Comparison of ENCODE assay signal across 10 cellular contexts in the genomic region with DNA sequence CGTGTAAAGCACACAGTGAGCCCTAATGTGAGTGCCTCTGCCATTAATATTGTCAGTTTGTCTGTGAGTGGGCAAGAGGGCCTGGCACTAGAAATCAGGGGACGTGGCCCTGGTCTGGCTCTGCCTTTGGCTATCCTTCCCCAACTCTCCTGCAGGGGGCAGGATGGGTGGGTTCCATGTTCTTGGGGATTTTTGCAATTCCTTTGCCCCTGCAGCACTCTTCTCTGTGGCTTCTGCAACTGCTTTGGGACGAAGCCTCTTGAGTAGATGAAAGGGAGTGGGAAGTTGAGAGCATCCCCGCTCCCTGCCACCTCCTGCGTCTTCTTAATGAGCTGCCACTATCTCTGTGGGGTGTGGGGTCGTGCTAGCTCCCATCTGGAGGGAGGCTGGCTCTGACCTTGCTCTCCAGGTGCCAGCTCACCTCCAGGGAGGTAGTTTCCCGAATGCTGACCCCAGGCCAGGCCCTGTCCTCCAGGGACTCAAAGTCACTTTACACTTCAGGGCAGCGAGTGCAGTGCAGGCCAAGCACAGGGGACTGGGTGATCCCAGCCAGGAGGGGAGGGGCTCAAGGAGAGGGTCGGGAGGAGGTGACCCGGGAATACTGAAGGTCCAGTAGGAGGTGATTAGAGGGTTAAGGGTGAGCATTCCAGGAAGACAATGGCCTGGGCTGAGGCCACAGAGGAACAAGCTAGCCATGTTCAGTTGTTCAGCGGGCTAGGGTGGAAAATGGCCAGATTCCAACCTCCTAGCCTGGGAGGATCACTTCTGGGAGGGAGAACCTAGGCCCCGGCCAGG.
DNase-seq lines count a peak whose midpoint lies in the region; ATAC-seq and TF ChIP-seq lines count a peak whose summit lies in the region.
"Had no signal": no experiment of that assay in that cellular context is flagged by ENCODE, and none has a peak within 500 bp of the region (broad histone marks: within the 10 kb centered on the region; RNA-seq: fewer than 3 reads in every experiment).

No MANE protein-coding gene starts in this region.

- POLR2A ChIA-PET in GM10248 (lab: Yijun Ruan, JAX) (no interaction called here), SK-N-SH (lab: Yijun Ruan, JAX) (no interaction called here)

- no peaks in the 10 kb centered on the region for H3K27me3 ChIP-seq in SK-N-SH (ENCODE audit: insufficient read depth)

- H3K4me1 ChIP-seq in SK-N-SH (ENCODE audit: control insufficient read depth in 1 of 2, insufficient read depth in 2 of 2, low read depth in 1 of 2, low read length in 1 of 2), result no peaks in the 10 kb centered on the region

- CTCF ChIA-PET in GM10248 (lab: Yijun Ruan, JAX), result interaction anchor here (0.6 to 4.2 kb wide), 14 partner anchors 8 to 717 kb away, joined by 3 to 45 read pairs (median 3); no protein-coding TSS in a partner anchor
- CTCF ChIA-PET in SK-N-SH (lab: Yijun Ruan, JAX), result interaction anchor here (0.9 to 3.6 kb wide), 7 partner anchors 28 to 717 kb away, joined by 3 to 28 read pairs (median 4); no protein-coding TSS in a partner anchor

- H3K9me3 Mint-ChIP-seq in glutamatergic neuron (ENCODE audit: unreplicated experiment) (peaks cover 3% of the 10 kb centered on the region), natural killer cell (no peaks in the 10 kb centered on the region)

- H3K79me2 ChIP-seq in SK-N-SH (ENCODE audit: insufficient read depth), result no peaks in the 10 kb centered on the region

- 0 out of 2 replicates have a peak, but pooled peaks have one; percentile 6 for TF ChIP-seq RAD21 in SK-N-SH (IDR thresholded peaks at IDR 0.05; ENCODE audit: low read length)

- no peak overlapping the region for H3K27ac ChIP-seq in SK-N-SH (ENCODE audit: low read depth in 2 of 2, low read length in 1 of 2)

- H3K4me1 Mint-ChIP-seq in glutamatergic neuron (ENCODE audit: low read depth, unreplicated experiment) (peaks cover 21% of the 10 kb centered on the region), natural killer cell (no peaks in the 10 kb centered on the region)

- no peaks in the 10 kb centered on the region for H3K36me3 ChIP-seq in SK-N-SH (replicated peaks in 1 of 2; ENCODE audit: control insufficient read depth in 1 of 2, insufficient read depth in 2 of 2, low read length in 1 of 2)

- H3K4me3 ChIP-seq in AG09309 (ENCODE audit: control insufficient read depth, low read depth, low read length) (no peak overlapping the region), SK-N-SH (ENCODE audit: low read depth in 2 of 2, low read length in 1 of 2) (no peak overlapping the region)

- H3K27me3 Mint-ChIP-seq in glutamatergic neuron (ENCODE audit: unreplicated experiment), result peaks cover 9% of the 10 kb centered on the region
- peaks cover 23 to 30% of the 10 kb centered on the region in 2 donors for H3K27me3 Mint-ChIP-seq in natural killer cell (ENCODE audit: low read depth in 2 of 2)

- no peaks in the 10 kb centered on the region for H3F3A ChIP-seq in SK-N-SH (replicated peaks; ENCODE audit: insufficient read depth)

- no peak for TF ChIP-seq EP300 in SK-N-SH (IDR thresholded peaks at IDR 0.05; ENCODE audit: borderline replicate concordance in 1 of 2, low read depth in 1 of 2, low read length in 1 of 2)

- no peak overlapping the region for H2AFZ ChIP-seq in SK-N-SH (ENCODE audit: low read depth)

- no peak overlapping the region for H3K9ac ChIP-seq in SK-N-SH

- TF ChIP-seq CTCF in AG09309 (IDR thresholded peaks at IDR 0.05; ENCODE audit: control insufficient read depth, insufficient read depth, low read depth, low read length, missing control alignments) (peak; percentile 37), GM10248 (IDR thresholded peaks at IDR 0.05; ENCODE audit: control extremely low read depth, extremely low read depth, low read depth, missing control alignments) (peak; percentile 9), SK-N-SH (IDR thresholded peaks at IDR 0.05) (peak; percentile 51), glutamatergic neuron (IDR thresholded peaks at IDR 0.05; ENCODE audit: partially characterized antibody, unreplicated experiment) (peak; percentile 74), natural killer cell (IDR thresholded peaks at IDR 0.05) (no peak)

- H3K27ac Mint-ChIP-seq in glutamatergic neuron (ENCODE audit: unreplicated experiment) (no peak overlapping the region), natural killer cell (no peak overlapping the region)

- WGBS in SK-N-SH (ENCODE audit: low lambda C conversion rate), result 19% methylated on average over 11 of the region's 12 CpGs

- intact Hi-C loops in natural killer cell (cut with micrococcal nuclease), result no loop called here

- no peak for DNase-seq in AG09309 (ENCODE audit: low read depth)
- peak; percentile 37 for DNase-seq in GM10248 (ENCODE audit: extremely low spot score)
- DNase-seq in SK-N-SH, result peak; percentile 36
- peak; percentile 61 for DNase-seq in glutamatergic neuron
- DNase-seq in NCI-H774 (lab: John Stamatoyannopoulos, UW), result no peak
- DNase-seq in natural killer cell, result no peak
- DNase-seq in NCI-H2171 (lab: John Stamatoyannopoulos, UW), result no peak
- DNase-seq: activated CD4-positive, CD25-positive, alpha-beta regulatory T cell treated with anti-CD3 and anti-CD28 coated beads, Interleukin-2, amount 50 U/mL, for 72 hours; NCI-H2081 had no signal

- H3K4me3 Mint-ChIP-seq in glutamatergic neuron (ENCODE audit: unreplicated experiment) (no peak overlapping the region), natural killer cell (no peak overlapping the region)

- no peak for ATAC-seq in natural killer cell
- ATAC-seq in GM19455 (IDR thresholded peaks at IDR 0.05; ENCODE audit: unreplicated experiment), result no peak

- no peaks in the 10 kb centered on the region for H3K9me3 ChIP-seq in SK-N-SH

- no peaks in the 10 kb centered on the region for H3K9me2 ChIP-seq in SK-N-SH

- H3K4me2 ChIP-seq in SK-N-SH, result no peak overlapping the region

- H4K20me1 ChIP-seq in SK-N-SH (ENCODE audit: insufficient read depth), result no peaks in the 10 kb centered on the region

- H3K36me3 Mint-ChIP-seq in glutamatergic neuron (ENCODE audit: unreplicated experiment), result no peaks in the 10 kb centered on the region
- no peaks in the 10 kb centered on the region for H3K36me3 Mint-ChIP-seq in natural killer cell

TF ChIP-seq in SK-N-SH, 30 proteins besides CTCF, POLR2A, EP300 and RAD21:
- no peak for TF ChIP-seq EZH2phosphoT487 (IDR thresholded peaks at IDR 0.05; ENCODE audit: borderline replicate concordance, low read depth)
- no peak for TF ChIP-seq NRF1 (IDR thresholded peaks at IDR 0.05; ENCODE audit: low read depth, low read length)

Comparison
In these comparisons a context has a peak if more than half of its experiments do, and no peak if none do; other contexts are left out.
1. DNase-seq: peak in GM10248 (single experiment), SK-N-SH (single experiment) and glutamatergic neuron (single experiment); none in AG09309 (single experiment), NCI-H774 (single experiment), natural killer cell (single experiment) and NCI-H2171 (single experiment).